10 cellular contexts compared by ENCODE assay signal in the genomic region with DNA sequence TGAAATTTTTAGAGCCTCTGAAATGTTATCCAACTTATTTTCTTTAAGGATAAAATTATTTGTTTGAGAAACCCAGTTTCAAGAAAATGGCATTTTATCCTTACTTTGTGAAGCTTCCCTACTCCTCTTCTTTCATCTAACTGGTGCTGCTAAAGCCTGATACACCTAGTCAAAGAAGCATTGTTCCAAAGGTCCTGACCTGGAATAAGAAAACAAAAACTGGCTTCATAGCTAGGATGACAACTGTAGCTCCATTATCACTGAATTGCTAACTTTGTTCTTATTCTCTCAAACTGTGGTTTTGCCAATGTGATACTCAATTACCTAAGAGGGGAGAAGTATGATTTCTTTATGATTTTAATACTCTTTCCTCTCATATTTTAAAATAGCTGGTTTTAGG.
"Had no signal": no experiment of that assay in that cellular context is flagged by ENCODE, and none has a peak within 500 bp of the region (broad histone marks: within the 10 kb centered on the region; RNA-seq: fewer than 3 reads in every experiment).

No MANE protein-coding gene starts in this region.

- H3K9ac ChIP-seq: GM23248, KMS-11 had no signal

- H3K9me3 Mint-ChIP-seq: HFFc6, IgD-negative memory B cell had no signal

- H3K4me1 ChIP-seq: HAP-1 had no signal

- H2AFZ ChIP-seq: GM23248 had no signal

- H3K27ac ChIP-seq: GM23248, KMS-11 had no signal

- H3K4me3 ChIP-seq: GM23248, HAP-1 had no signal

- FAIRE-seq: HTR-8/SVneo had no signal

- DNase-seq: GM23248, GOT3, H7, HFFc6, KBM-7 had no signal

- H3K4me2 ChIP-seq: KMS-11 had no signal

- H3K4me3 Mint-ChIP-seq: HFFc6 had no signal

- H3K27ac Mint-ChIP-seq: HFFc6, IgD-negative memory B cell had no signal

- H3K36me3 ChIP-seq: HAP-1 had no signal

- H3K9me3 ChIP-seq: HAP-1 had no signal

- H3K4me1 Mint-ChIP-seq: IgD-negative memory B cell had no signal

- H3K27me3 Mint-ChIP-seq: IgD-negative memory B cell had no signal

- ATAC-seq: HCT116 had no signal
